Comparison of ENCODE assay signal across 20 cellular contexts in the genomic region with DNA sequence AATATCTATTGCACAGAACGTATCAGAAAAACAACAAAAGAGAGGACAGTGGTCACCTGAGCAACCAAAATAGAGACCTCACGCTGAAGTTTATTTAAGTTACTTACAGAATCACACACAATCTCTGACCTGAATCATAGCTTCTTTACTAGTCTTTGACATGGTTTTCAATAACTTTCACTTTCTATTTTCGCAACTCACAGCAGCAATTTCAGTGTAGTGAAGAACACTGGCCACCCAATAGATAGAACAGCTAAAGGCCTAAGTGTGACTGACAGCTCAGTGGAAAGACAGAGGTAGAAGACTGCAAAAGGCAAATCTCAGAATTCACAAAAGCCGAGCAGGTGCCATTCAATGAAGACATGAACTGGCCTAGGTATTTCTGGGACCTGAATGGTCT.
DNase-seq lines count a peak whose midpoint lies in the region; ATAC-seq and TF ChIP-seq lines count a peak whose summit lies in the region.
"Had no signal": no experiment of that assay in that cellular context is flagged by ENCODE, and none has a peak within 500 bp of the region (broad histone marks: within the 10 kb centered on the region; RNA-seq: fewer than 3 reads in every experiment).

No MANE protein-coding gene starts in this region.

- H3K18ac ChIP-seq in mesenchymal stem cell (ENCODE audit: low read depth in 1 of 2, low read length in 2 of 2) = no peak overlapping the region

- ATAC-seq in HG03571 (IDR thresholded peaks at IDR 0.05; ENCODE audit: unreplicated experiment) = no peak
- ATAC-seq: stimulated activated effector memory CD8-positive, alpha-beta T cell treated with anti-CD3 and anti-CD28 coated beads, Interleukin-12 subunit alpha, Interleukin-12 subunit beta, amount 100 ng/mL, for 72 hours had no signal

- no peak overlapping the region for H2BK12ac ChIP-seq in mesenchymal stem cell (ENCODE audit: low read length in 2 of 2)

- no peaks in the 10 kb centered on the region for H3K4me1 ChIP-seq in mesenchymal stem cell (ENCODE audit: control insufficient read depth, insufficient read depth, low read depth, low read length)
- no peaks in the 10 kb centered on the region for H3K4me1 ChIP-seq in testis
- H3K4me1 ChIP-seq: prostate gland, tibial nerve had no signal

- H4K8ac ChIP-seq in mesenchymal stem cell (ENCODE audit: low read length) = no peak overlapping the region

- H3K4me1 Mint-ChIP-seq in activated naive CD4-positive, alpha-beta T cell treated with anti-CD3 and anti-CD28 coated beads for 36 hours (ENCODE audit: low read depth) = no peaks in the 10 kb centered on the region
- H3K4me1 Mint-ChIP-seq: nephron; stimulated activated effector memory CD8-positive, alpha-beta T cell treated with anti-CD3 and anti-CD28 coated beads, Interleukin-12 subunit alpha, Interleukin-12 subunit beta, amount 100 ng/mL, for 72 hours had no signal

- H3K36me3 ChIP-seq in mesenchymal stem cell (ENCODE audit: control insufficient read depth in 1 of 2, insufficient read depth in 2 of 2, low read depth in 1 of 2, low read length in 2 of 2) (no peaks in the 10 kb centered on the region), testis (ENCODE audit: low read depth, missing control alignments) (no peaks in the 10 kb centered on the region)
- H3K36me3 ChIP-seq: prostate gland, tibial nerve had no signal

- no peaks in the 10 kb centered on the region for H3K36me3 Mint-ChIP-seq in activated naive CD4-positive, alpha-beta T cell treated with anti-CD3 and anti-CD28 coated beads for 36 hours (ENCODE audit: low read depth)
- H3K36me3 Mint-ChIP-seq: activated naive CD8-positive, alpha-beta T cell; stimulated activated effector memory CD8-positive, alpha-beta T cell treated with anti-CD3 and anti-CD28 coated beads, Interleukin-12 subunit alpha, Interleukin-12 subunit beta, amount 100 ng/mL, for 72 hours had no signal

- H3K4me3 ChIP-seq in mesenchymal stem cell (ENCODE audit: insufficient read depth in 1 of 2, low read depth in 1 of 2, low read length in 2 of 2) (no peak overlapping the region), testis (no peak overlapping the region)
- H3K4me3 ChIP-seq: prostate gland, tibial nerve had no signal

- no peak overlapping the region for H3K9ac ChIP-seq in mesenchymal stem cell (ENCODE audit: low read length)

- no peak overlapping the region for H2BK5ac ChIP-seq in mesenchymal stem cell (ENCODE audit: low read depth, low read length, poor library complexity, severe bottlenecking)

- H2AK5ac ChIP-seq in mesenchymal stem cell (ENCODE audit: low read length, severe bottlenecking) = no peak overlapping the region

- intact Hi-C loops in activated naive CD4-positive, alpha-beta T cell treated with anti-CD3 and anti-CD28 coated beads for 36 hours (cut with micrococcal nuclease) = loop anchor here (1.0 kb wide), 1 partner anchor 698 kb away; no protein-coding TSS in a partner anchor
- intact Hi-C loops in testis (cut with DNase I; ENCODE audit: low total_unique reads) = no loop called here

- H3K4ac ChIP-seq in mesenchymal stem cell (ENCODE audit: low read depth in 1 of 2, low read length in 2 of 2) = no peak overlapping the region

- no peak for TF ChIP-seq CTCF in testis (IDR thresholded peaks at IDR 0.05)

- no peak overlapping the region for H3K4me2 ChIP-seq in mesenchymal stem cell (ENCODE audit: low read length, poor library complexity, severe bottlenecking)

- H3K27ac ChIP-seq in mesenchymal stem cell (ENCODE audit: low read length, poor library complexity, severe bottlenecking) (no peak overlapping the region), testis (no peak overlapping the region)
- H3K27ac ChIP-seq: prostate gland, RWPE1, tibial nerve had no signal

- H3K27me3 Mint-ChIP-seq in activated naive CD4-positive, alpha-beta T cell treated with anti-CD3 and anti-CD28 coated beads for 36 hours (ENCODE audit: low read depth) = no peaks in the 10 kb centered on the region
- H3K27me3 Mint-ChIP-seq: activated naive CD8-positive, alpha-beta T cell had no signal

- H3K27me3 ChIP-seq in mesenchymal stem cell (ENCODE audit: control insufficient read depth in 1 of 2, insufficient read depth in 1 of 2, low read length in 2 of 2) (no peaks in the 10 kb centered on the region), testis (no peaks in the 10 kb centered on the region)
- H3K27me3 ChIP-seq: tibial nerve had no signal

- no peak overlapping the region for H3K27ac Mint-ChIP-seq in activated naive CD4-positive, alpha-beta T cell treated with anti-CD3 and anti-CD28 coated beads for 36 hours
- H3K27ac Mint-ChIP-seq: activated naive CD8-positive, alpha-beta T cell; nephron; stimulated activated effector memory CD8-positive, alpha-beta T cell treated with anti-CD3 and anti-CD28 coated beads, Interleukin-12 subunit alpha, Interleukin-12 subunit beta, amount 100 ng/mL, for 72 hours had no signal

- no peak overlapping the region for H3K14ac ChIP-seq in mesenchymal stem cell (ENCODE audit: low read length in 2 of 2)

- DNase-seq in EL = peak; percentile 41
- DNase-seq in HT1080 (ENCODE audit: low read depth) = peak; percentile 5
- peak; percentile 1 for DNase-seq in amniotic epithelial cell (ENCODE audit: low read depth)
- peak; percentile 22 for DNase-seq in mesenchymal stem cell
- DNase-seq in GF-D8 (lab: John Stamatoyannopoulos, UW) = no peak
- no peak for DNase-seq in activated naive CD4-positive, alpha-beta T cell treated with anti-CD3 and anti-CD28 coated beads for 36 hours
- DNase-seq in testis = no peak
- DNase-seq: activated T-cell treated with anti-CD3 and anti-CD28 coated beads, Interleukin-2, amount 50 U/mL, for 48 hours; dermis blood vessel endothelial cell; DMS153; erythroblast; NCI-H2081 treated with DMSO at 0.1 percent for 48 hours; NCI-H526 treated with DMSO at 0.1 percent for 48 hours had no signal

- CTCF ChIA-PET in activated naive CD4-positive, alpha-beta T cell treated with anti-CD3 and anti-CD28 coated beads for 36 hours (lab: Charles Lee) = interaction anchor here (0.8 to 1.0 kb wide), 2 partner anchors 27 to 947 kb away, joined by 3 read pairs; no protein-coding TSS in a partner anchor

- no peak overlapping the region for H2BK120ac ChIP-seq in mesenchymal stem cell (ENCODE audit: low read depth, low read length)

- WGBS in mesenchymal stem cell = 92% methylated on average over 4 of the region's 4 CpGs
- WGBS in testis, 2 donors = 56 to 73% methylated on average over 4 of the region's 4 CpGs

- no peaks in the 10 kb centered on the region for H3K9me3 ChIP-seq in mesenchymal stem cell (ENCODE audit: control insufficient read depth, low read length)
- no peaks in the 10 kb centered on the region for H3K9me3 ChIP-seq in testis
- H3K9me3 ChIP-seq: prostate gland, tibial nerve had no signal

- H2BK15ac ChIP-seq in mesenchymal stem cell (ENCODE audit: low read depth, poor library complexity, severe bottlenecking) = no peak overlapping the region

- no peaks in the 10 kb centered on the region for H3K9me3 Mint-ChIP-seq in activated naive CD4-positive, alpha-beta T cell treated with anti-CD3 and anti-CD28 coated beads for 36 hours
- H3K9me3 Mint-ChIP-seq: nephron had no signal

- H4K91ac ChIP-seq in mesenchymal stem cell (ENCODE audit: low read length) = no peak overlapping the region

- H2AFZ ChIP-seq in mesenchymal stem cell (ENCODE audit: low read depth, low read length) = no peak overlapping the region

- no peak overlapping the region for H3K4me3 Mint-ChIP-seq in activated naive CD4-positive, alpha-beta T cell treated with anti-CD3 and anti-CD28 coated beads for 36 hours
- H3K4me3 Mint-ChIP-seq: activated naive CD8-positive, alpha-beta T cell; nephron; stimulated activated effector memory CD8-positive, alpha-beta T cell treated with anti-CD3 and anti-CD28 coated beads, Interleukin-12 subunit alpha, Interleukin-12 subunit beta, amount 100 ng/mL, for 72 hours had no signal

- no peak for TF ChIP-seq POLR2A in testis (IDR thresholded peaks at IDR 0.05)

- no peak overlapping the region for H3K23ac ChIP-seq in mesenchymal stem cell (ENCODE audit: low read length in 2 of 2)

- no peaks in the 10 kb centered on the region for H3K79me1 ChIP-seq in mesenchymal stem cell (replicated peaks; ENCODE audit: low read length, poor library complexity, severe bottlenecking)

Comparison
In these comparisons a context has a peak if more than half of its experiments do, and no peak if none do; other contexts are left out.
1. DNase-seq: peak in EL (single experiment), HT1080 (single experiment), amniotic epithelial cell (single experiment) and mesenchymal stem cell (single experiment); none in GF-D8 (single experiment), activated naive CD4-positive, alpha-beta T cell treated with anti-CD3 and anti-CD28 coated beads for 36 hours (single experiment) and testis (single experiment).